In genomic region chr5:39114155-39114554, GRCh38 we compare ENCODE assay signal across 26 cellular contexts.
"Had no signal": no experiment of that assay in that cellular context is flagged by ENCODE, and none has a peak within 500 bp of the region (broad histone marks: within the 10 kb centered on the region; RNA-seq: fewer than 3 reads in every experiment).

No MANE protein-coding gene starts in this region.

- H3K9me3 Mint-ChIP-seq: activated B cell treated with CpG ODN at 0.5 μM for 24 hours; activated T-helper 2 cell treated with anti-CD3 and anti-CD28 coated beads, Interferon-gamma antibody, Interleukin-2, Interleukin-4, amounts not matched to agents 10 μg/mL and 5 μg/mL and 100 μg/mL, durations not matched to agents 14 hours and 24 hours and 36 hours; neural crest cell; stimulated activated naive B cell treated with anti-CD40 and anti-IgM and Interleukin-4, amounts not matched to agents 10 μg/mL and 1 μg/mL and 100 μg/mL, for 72 hours had no signal

- H2AFZ ChIP-seq: parathyroid adenoma had no signal

- H3K27me3 ChIP-seq: colonic mucosa, sigmoid colon, stomach, thyroid gland, upper lobe of right lung had no signal

- H3K9me3 ChIP-seq: colonic mucosa, left ventricle myocardium inferior, psoas muscle, sigmoid colon, stomach, thyroid gland, upper lobe of right lung had no signal

- H3K4me3 ChIP-seq: colonic mucosa, left ventricle myocardium inferior, lung, psoas muscle, sigmoid colon, stomach, thyroid gland, upper lobe of right lung had no signal

- H3K79me2 ChIP-seq: parathyroid adenoma had no signal

- H3K4me1 Mint-ChIP-seq: activated B cell treated with CpG ODN at 0.5 μM for 24 hours; stimulated activated naive B cell treated with anti-CD40 and anti-IgM and Interleukin-4, amounts not matched to agents 10 μg/mL and 1 μg/mL and 100 μg/mL, for 72 hours had no signal

- FAIRE-seq: bronchial epithelial cell, endometrium, frontal cortex, islet of Langerhans, small intestine had no signal

- ATAC-seq: psoas muscle; stimulated activated naive B cell treated with anti-CD40 and anti-IgM and Interleukin-4, amounts not matched to agents 10 μg/mL and 1 μg/mL and 100 μg/mL, for 72 hours; upper lobe of right lung had no signal

- H3K36me3 ChIP-seq: colonic mucosa, left ventricle myocardium inferior, sigmoid colon, thyroid gland had no signal

- H3K27ac Mint-ChIP-seq: activated B cell treated with CpG ODN at 0.5 μM for 24 hours; activated T-helper 2 cell treated with anti-CD3 and anti-CD28 coated beads, Interferon-gamma antibody, Interleukin-2, Interleukin-4, amounts not matched to agents 10 μg/mL and 5 μg/mL and 100 μg/mL, durations not matched to agents 14 hours and 24 hours and 36 hours; stimulated activated naive B cell treated with anti-CD40 and anti-IgM and Interleukin-4, amounts not matched to agents 10 μg/mL and 1 μg/mL and 100 μg/mL, for 72 hours had no signal

- H3K9ac ChIP-seq: parathyroid adenoma had no signal

- H3K27ac ChIP-seq: colonic mucosa, epithelial cell of prostate, left ventricle myocardium inferior, parathyroid adenoma, psoas muscle, sigmoid colon, stomach, thyroid gland, upper lobe of right lung had no signal

- H3K4me3 Mint-ChIP-seq: activated B cell treated with CpG ODN at 0.5 μM for 24 hours; neural crest cell; stimulated activated naive B cell treated with anti-CD40 and anti-IgM and Interleukin-4, amounts not matched to agents 10 μg/mL and 1 μg/mL and 100 μg/mL, for 72 hours had no signal

- DNase-seq: activated B cell treated with CpG ODN at 0.5 μM for 24 hours; activated CD4-positive, alpha-beta T cell treated with anti-CD3 and anti-CD28 coated beads, Interleukin-2, amount 50 U/mL, for 1 hour; colonic mucosa; effector CD8-positive, alpha-beta T cell; left ventricle myocardium inferior; mesendoderm; nucleus accumbens; psoas muscle; sigmoid colon; small intestine; stimulated activated CD4-positive, alpha-beta T cell treated with anti-CD3 and anti-CD28 coated beads, Interleukin-1b, Interleukin-23, amount 100 ng/mL, for 48 hours; stimulated activated CD4-positive, alpha-beta T cell treated with anti-CD3 and anti-CD28 coated beads, Interleukin-4, amount 100 ng/mL, for 4 hours; stimulated activated CD8-positive, alpha-beta memory T cell treated with anti-CD3 and anti-CD28 coated beads, Interleukin-4, amount 100 ng/mL, for 48 hours; stimulated activated naive B cell treated with anti-CD40 and anti-IgM and Interleukin-4, amounts not matched to agents 10 μg/mL and 1 μg/mL and 100 μg/mL, for 72 hours; stomach; thyroid gland; upper lobe of right lung had no signal

- H3K4me1 ChIP-seq: colonic mucosa, left ventricle myocardium inferior, parathyroid adenoma, psoas muscle, sigmoid colon, thyroid gland, upper lobe of right lung had no signal

- H3K36me3 Mint-ChIP-seq: stimulated activated naive B cell treated with anti-CD40 and anti-IgM and Interleukin-4, amounts not matched to agents 10 μg/mL and 1 μg/mL and 100 μg/mL, for 72 hours had no signal
